Comparison of ENCODE assay signal across 1 cellular context in the genomic region with DNA sequence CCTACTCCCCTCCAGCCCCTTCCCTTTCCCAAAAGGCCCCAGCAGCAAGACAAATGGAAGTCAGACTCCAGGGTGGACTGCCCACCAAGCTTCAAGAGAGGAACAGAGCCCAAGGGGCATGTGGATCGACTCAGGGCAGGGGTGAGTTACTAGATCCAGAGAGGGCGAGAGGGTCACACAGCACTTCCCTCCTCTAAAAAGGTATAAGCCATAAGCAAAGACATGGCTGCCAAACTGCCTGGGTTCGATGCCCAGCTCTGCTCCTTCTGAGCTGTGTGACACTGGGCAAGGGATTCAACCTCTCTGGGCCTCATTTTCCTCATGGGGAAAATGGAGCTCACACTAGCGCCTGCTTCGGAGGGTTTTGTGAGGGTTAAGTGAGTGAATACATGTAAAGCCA.
TF ChIP-seq lines count a peak whose summit lies in the region.

No MANE protein-coding gene starts in this region.

TF ChIP-seq in K562, 482 proteins besides CTCF, POLR2A, EP300 and RAD21 (continues in another document):
- TF ChIP-seq ZNF3 (CRISPR knock-in tag; IDR thresholded peaks at IDR 0.05) (no peak), C11orf30 (IDR thresholded peaks at IDR 0.05; ENCODE audit: low read depth) (no peak), ZNF586 (CRISPR knock-in tag; conservative IDR thresholded peaks at IDR 0.05) (no peak), JUNB (CRISPR knock-in tag; conservative IDR thresholded peaks at IDR 0.05) (no peak), ZNF263 (CRISPR knock-in tag; IDR thresholded peaks at IDR 0.05; ENCODE audit: borderline replicate concordance) (no peak), ZFP30 (CRISPR knock-in tag; IDR thresholded peaks at IDR 0.05; ENCODE audit: borderline replicate concordance) (no peak), RBFOX2 (IDR thresholded peaks at IDR 0.05; ENCODE audit: low read depth, low read length) (no peak), MED1 (CRISPR knock-in tag; IDR thresholded peaks at IDR 0.05; ENCODE audit: borderline replicate concordance) (no peak), BCOR (IDR thresholded peaks at IDR 0.05) (peak; percentile 90), DMBX1 (CRISPR knock-in tag; IDR thresholded peaks at IDR 0.05; ENCODE audit: borderline replicate concordance) (no peak), HEY1 (CRISPR knock-in tag; IDR thresholded peaks at IDR 0.05; ENCODE audit: borderline replicate concordance) (no peak), MYBL2 (IDR thresholded peaks at IDR 0.05; ENCODE audit: low read depth) (no peak), MYBL2 (CRISPR knock-in tag; IDR thresholded peaks at IDR 0.05; ENCODE audit: borderline replicate concordance) (no peak), ASH1L (IDR thresholded peaks at IDR 0.05; ENCODE audit: borderline replicate concordance, low read depth, partially characterized antibody) (no peak), ZNF134 (CRISPR knock-in tag; conservative IDR thresholded peaks at IDR 0.05) (no peak), TRIM28 (IDR thresholded peaks at IDR 0.05) (no peak), RBM25 (IDR thresholded peaks at IDR 0.05; ENCODE audit: low read depth, low read length, severe bottlenecking) (peak; percentile 27), KDM1A (IDR thresholded peaks at IDR 0.05) (peak in 1 of 2 experiments; percentile 69; a peak in 3 of 4 replicates), ZKSCAN8 (CRISPR knock-in tag; IDR thresholded peaks at IDR 0.05) (no peak), BCL6 (CRISPR knock-in tag; IDR thresholded peaks at IDR 0.05) (no peak), LARP7 (IDR thresholded peaks at IDR 0.05) (no peak), DACH1 (IDR thresholded peaks at IDR 0.05; ENCODE audit: partially characterized antibody) (no peak), HSF4 (CRISPR knock-in tag; IDR thresholded peaks at IDR 0.05; ENCODE audit: borderline replicate concordance) (no peak), FOXA1 (IDR thresholded peaks at IDR 0.05; ENCODE audit: borderline replicate concordance) (no peak), NELFE (IDR thresholded peaks at IDR 0.05; ENCODE audit: insufficient read depth, insufficient read length) (no peak), POU5F1 (IDR thresholded peaks at IDR 0.05; ENCODE audit: borderline replicate concordance, low read depth, low read length, partially characterized antibody) (no peak), EHMT2 (IDR thresholded peaks at IDR 0.05) (no peak), ESRRB (CRISPR knock-in tag; IDR thresholded peaks at IDR 0.05; ENCODE audit: borderline replicate concordance) (no peak), HMG20B (CRISPR knock-in tag; IDR thresholded peaks at IDR 0.05) (no peak), MCM3 (IDR thresholded peaks at IDR 0.05) (no peak), EZH2 (IDR thresholded peaks at IDR 0.05; ENCODE audit: borderline replicate concordance, low read depth, low read length) (no peak), HNRNPUL1 (IDR thresholded peaks at IDR 0.05; ENCODE audit: low read length) (no peak), NEUROD1 (IDR thresholded peaks at IDR 0.05; ENCODE audit: borderline replicate concordance, low read depth, low read length, partially characterized antibody) (no peak), LEF1 (IDR thresholded peaks at IDR 0.05) (no peak), ZNF197 (CRISPR knock-in tag; IDR thresholded peaks at IDR 0.05; ENCODE audit: low read depth) (no peak)
- TF ChIP-seq, protein P1, sequence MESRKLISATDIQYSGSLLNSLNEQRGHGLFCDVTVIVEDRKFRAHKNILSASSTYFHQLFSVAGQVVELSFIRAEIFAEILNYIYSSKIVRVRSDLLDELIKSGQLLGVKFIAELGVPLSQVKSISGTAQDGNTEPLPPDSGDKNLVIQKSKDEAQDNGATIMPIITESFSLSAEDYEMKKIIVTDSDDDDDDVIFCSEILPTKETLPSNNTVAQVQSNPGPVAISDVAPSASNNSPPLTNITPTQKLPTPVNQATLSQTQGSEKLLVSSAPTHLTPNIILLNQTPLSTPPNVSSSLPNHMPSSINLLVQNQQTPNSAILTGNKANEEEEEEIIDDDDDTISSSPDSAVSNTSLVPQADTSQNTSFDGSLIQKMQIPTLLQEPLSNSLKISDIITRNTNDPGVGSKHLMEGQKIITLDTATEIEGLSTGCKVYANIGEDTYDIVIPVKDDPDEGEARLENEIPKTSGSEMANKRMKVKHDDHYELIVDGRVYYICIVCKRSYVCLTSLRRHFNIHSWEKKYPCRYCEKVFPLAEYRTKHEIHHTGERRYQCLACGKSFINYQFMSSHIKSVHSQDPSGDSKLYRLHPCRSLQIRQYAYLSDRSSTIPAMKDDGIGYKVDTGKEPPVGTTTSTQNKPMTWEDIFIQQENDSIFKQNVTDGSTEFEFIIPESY (CRISPR knock-in tag; IDR thresholded peaks at IDR 0.05) = 0 out of 2 replicates have a peak, but pooled peaks have one; percentile 19
- TF ChIP-seq, protein P2, sequence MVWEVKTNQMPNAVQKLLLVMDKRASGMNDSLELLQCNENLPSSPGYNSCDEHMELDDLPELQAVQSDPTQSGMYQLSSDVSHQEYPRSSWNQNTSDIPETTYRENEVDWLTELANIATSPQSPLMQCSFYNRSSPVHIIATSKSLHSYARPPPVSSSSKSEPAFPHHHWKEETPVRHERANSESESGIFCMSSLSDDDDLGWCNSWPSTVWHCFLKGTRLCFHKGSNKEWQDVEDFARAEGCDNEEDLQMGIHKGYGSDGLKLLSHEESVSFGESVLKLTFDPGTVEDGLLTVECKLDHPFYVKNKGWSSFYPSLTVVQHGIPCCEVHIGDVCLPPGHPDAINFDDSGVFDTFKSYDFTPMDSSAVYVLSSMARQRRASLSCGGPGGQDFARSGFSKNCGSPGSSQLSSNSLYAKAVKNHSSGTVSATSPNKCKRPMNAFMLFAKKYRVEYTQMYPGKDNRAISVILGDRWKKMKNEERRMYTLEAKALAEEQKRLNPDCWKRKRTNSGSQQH (CRISPR knock-in tag; IDR thresholded peaks at IDR 0.05) = no peak
- TF ChIP-seq, protein P3, sequence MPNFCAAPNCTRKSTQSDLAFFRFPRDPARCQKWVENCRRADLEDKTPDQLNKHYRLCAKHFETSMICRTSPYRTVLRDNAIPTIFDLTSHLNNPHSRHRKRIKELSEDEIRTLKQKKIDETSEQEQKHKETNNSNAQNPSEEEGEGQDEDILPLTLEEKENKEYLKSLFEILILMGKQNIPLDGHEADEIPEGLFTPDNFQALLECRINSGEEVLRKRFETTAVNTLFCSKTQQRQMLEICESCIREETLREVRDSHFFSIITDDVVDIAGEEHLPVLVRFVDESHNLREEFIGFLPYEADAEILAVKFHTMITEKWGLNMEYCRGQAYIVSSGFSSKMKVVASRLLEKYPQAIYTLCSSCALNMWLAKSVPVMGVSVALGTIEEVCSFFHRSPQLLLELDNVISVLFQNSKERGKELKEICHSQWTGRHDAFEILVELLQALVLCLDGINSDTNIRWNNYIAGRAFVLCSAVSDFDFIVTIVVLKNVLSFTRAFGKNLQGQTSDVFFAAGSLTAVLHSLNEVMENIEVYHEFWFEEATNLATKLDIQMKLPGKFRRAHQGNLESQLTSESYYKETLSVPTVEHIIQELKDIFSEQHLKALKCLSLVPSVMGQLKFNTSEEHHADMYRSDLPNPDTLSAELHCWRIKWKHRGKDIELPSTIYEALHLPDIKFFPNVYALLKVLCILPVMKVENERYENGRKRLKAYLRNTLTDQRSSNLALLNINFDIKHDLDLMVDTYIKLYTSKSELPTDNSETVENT (CRISPR knock-in tag; IDR thresholded peaks at IDR 0.05) = no peak
- TF ChIP-seq, protein P4, sequence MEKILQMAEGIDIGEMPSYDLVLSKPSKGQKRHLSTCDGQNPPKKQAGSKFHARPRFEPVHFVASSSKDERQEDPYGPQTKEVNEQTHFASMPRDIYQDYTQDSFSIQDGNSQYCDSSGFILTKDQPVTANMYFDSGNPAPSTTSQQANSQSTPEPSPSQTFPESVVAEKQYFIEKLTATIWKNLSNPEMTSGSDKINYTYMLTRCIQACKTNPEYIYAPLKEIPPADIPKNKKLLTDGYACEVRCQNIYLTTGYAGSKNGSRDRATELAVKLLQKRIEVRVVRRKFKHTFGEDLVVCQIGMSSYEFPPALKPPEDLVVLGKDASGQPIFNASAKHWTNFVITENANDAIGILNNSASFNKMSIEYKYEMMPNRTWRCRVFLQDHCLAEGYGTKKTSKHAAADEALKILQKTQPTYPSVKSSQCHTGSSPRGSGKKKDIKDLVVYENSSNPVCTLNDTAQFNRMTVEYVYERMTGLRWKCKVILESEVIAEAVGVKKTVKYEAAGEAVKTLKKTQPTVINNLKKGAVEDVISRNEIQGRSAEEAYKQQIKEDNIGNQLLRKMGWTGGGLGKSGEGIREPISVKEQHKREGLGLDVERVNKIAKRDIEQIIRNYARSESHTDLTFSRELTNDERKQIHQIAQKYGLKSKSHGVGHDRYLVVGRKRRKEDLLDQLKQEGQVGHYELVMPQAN (IDR thresholded peaks at IDR 0.05; ENCODE audit: borderline replicate concordance) = no peak
- TF ChIP-seq, protein P5, sequence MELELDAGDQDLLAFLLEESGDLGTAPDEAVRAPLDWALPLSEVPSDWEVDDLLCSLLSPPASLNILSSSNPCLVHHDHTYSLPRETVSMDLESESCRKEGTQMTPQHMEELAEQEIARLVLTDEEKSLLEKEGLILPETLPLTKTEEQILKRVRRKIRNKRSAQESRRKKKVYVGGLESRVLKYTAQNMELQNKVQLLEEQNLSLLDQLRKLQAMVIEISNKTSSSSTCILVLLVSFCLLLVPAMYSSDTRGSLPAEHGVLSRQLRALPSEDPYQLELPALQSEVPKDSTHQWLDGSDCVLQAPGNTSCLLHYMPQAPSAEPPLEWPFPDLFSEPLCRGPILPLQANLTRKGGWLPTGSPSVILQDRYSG (tag; conservative IDR thresholded peaks at IDR 0.05; ENCODE audit: low read depth) = no peak
- TF ChIP-seq, protein P6, sequence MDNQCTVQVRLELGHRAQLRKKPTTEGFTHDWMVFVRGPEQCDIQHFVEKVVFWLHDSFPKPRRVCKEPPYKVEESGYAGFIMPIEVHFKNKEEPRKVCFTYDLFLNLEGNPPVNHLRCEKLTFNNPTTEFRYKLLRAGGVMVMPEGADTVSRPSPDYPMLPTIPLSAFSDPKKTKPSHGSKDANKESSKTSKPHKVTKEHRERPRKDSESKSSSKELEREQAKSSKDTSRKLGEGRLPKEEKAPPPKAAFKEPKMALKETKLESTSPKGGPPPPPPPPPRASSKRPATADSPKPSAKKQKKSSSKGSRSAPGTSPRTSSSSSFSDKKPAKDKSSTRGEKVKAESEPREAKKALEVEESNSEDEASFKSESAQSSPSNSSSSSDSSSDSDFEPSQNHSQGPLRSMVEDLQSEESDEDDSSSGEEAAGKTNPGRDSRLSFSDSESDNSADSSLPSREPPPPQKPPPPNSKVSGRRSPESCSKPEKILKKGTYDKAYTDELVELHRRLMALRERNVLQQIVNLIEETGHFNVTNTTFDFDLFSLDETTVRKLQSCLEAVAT (IDR thresholded peaks at IDR 0.05) = no peak
- TF ChIP-seq, protein P7, sequence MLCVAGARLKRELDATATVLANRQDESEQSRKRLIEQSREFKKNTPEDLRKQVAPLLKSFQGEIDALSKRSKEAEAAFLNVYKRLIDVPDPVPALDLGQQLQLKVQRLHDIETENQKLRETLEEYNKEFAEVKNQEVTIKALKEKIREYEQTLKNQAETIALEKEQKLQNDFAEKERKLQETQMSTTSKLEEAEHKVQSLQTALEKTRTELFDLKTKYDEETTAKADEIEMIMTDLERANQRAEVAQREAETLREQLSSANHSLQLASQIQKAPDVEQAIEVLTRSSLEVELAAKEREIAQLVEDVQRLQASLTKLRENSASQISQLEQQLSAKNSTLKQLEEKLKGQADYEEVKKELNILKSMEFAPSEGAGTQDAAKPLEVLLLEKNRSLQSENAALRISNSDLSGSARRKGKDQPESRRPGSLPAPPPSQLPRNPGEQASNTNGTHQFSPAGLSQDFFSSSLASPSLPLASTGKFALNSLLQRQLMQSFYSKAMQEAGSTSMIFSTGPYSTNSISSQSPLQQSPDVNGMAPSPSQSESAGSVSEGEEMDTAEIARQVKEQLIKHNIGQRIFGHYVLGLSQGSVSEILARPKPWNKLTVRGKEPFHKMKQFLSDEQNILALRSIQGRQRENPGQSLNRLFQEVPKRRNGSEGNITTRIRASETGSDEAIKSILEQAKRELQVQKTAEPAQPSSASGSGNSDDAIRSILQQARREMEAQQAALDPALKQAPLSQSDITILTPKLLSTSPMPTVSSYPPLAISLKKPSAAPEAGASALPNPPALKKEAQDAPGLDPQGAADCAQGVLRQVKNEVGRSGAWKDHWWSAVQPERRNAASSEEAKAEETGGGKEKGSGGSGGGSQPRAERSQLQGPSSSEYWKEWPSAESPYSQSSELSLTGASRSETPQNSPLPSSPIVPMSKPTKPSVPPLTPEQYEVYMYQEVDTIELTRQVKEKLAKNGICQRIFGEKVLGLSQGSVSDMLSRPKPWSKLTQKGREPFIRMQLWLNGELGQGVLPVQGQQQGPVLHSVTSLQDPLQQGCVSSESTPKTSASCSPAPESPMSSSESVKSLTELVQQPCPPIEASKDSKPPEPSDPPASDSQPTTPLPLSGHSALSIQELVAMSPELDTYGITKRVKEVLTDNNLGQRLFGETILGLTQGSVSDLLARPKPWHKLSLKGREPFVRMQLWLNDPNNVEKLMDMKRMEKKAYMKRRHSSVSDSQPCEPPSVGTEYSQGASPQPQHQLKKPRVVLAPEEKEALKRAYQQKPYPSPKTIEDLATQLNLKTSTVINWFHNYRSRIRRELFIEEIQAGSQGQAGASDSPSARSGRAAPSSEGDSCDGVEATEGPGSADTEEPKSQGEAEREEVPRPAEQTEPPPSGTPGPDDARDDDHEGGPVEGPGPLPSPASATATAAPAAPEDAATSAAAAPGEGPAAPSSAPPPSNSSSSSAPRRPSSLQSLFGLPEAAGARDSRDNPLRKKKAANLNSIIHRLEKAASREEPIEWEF (CRISPR knock-in tag; IDR thresholded peaks at IDR 0.05) = no peak
- TF ChIP-seq, protein P8, sequence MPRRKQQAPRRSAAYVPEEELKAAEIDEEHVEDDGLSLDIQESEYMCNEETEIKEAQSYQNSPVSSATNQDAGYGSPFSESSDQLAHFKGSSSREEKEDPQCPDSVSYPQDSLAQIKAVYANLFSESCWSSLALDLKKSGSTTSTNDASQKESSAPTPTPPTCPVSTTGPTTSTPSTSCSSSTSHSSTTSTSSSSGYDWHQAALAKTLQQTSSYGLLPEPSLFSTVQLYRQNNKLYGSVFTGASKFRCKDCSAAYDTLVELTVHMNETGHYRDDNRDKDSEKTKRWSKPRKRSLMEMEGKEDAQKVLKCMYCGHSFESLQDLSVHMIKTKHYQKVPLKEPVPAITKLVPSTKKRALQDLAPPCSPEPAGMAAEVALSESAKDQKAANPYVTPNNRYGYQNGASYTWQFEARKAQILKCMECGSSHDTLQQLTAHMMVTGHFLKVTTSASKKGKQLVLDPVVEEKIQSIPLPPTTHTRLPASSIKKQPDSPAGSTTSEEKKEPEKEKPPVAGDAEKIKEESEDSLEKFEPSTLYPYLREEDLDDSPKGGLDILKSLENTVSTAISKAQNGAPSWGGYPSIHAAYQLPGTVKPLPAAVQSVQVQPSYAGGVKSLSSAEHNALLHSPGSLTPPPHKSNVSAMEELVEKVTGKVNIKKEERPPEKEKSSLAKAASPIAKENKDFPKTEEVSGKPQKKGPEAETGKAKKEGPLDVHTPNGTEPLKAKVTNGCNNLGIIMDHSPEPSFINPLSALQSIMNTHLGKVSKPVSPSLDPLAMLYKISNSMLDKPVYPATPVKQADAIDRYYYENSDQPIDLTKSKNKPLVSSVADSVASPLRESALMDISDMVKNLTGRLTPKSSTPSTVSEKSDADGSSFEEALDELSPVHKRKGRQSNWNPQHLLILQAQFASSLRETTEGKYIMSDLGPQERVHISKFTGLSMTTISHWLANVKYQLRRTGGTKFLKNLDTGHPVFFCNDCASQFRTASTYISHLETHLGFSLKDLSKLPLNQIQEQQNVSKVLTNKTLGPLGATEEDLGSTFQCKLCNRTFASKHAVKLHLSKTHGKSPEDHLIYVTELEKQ (CRISPR knock-in tag; IDR thresholded peaks at IDR 0.05) = no peak
